In genomic region chr6:160520043-160520904, GRCh38 we compare ENCODE assay signal across 1 cellular context.
TF ChIP-seq lines count a peak whose summit lies in the region.

No MANE protein-coding gene starts in this region.

TF ChIP-seq in GM23338, 12 proteins besides CTCF, POLR2A, EP300 and RAD21 (continued from another document):
- TF ChIP-seq REST (IDR thresholded peaks at IDR 0.05; ENCODE audit: unreplicated experiment) (no peak), CREB1 (CRISPR knock-in tag; IDR thresholded peaks at IDR 0.05; ENCODE audit: low read depth) (peak; percentile 78)
